In the genomic region with DNA sequence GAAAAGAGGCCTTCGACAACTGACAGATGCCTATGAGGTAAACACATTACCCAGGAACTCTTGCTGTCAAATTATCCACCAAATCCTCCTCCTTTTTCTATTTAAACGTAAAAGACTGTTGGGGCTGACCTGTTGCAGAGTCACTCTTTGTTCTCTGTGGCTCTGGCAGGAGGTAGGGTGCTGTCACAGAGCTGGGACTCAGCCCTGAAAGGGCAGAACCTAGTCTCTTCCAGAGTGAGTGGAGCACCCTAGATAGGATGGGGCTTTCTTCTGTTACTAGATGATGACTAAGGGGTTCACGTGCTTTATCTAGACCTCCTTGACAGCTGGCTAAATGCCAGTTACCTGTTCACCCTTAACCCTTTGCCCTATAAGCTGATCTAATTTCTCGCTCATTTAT, we compare ENCODE assay signal across 22 cellular contexts.
"Had no signal": no experiment of that assay in that cellular context is flagged by ENCODE, and none has a peak within 500 bp of the region (broad histone marks: within the 10 kb centered on the region; RNA-seq: fewer than 3 reads in every experiment).

No MANE protein-coding gene starts in this region.

- FAIRE-seq: colon, endothelial cell of umbilical vein, frontal cortex, islet of Langerhans had no signal

- H3K4me1 ChIP-seq: heart right ventricle, left ventricle myocardium inferior, right atrium auricular region, sigmoid colon, tibial artery, upper lobe of left lung, vagina had no signal

- H3K27me3 ChIP-seq: heart right ventricle, right atrium auricular region, sigmoid colon, tibial artery, upper lobe of left lung, vagina had no signal

- H3K27ac ChIP-seq: heart right ventricle, left ventricle myocardium inferior, right atrium auricular region, sigmoid colon, skin epidermis, tibial artery, upper lobe of left lung, vagina had no signal

- H3K9me3 ChIP-seq: heart right ventricle, left ventricle myocardium inferior, right atrium auricular region, sigmoid colon, tibial artery, upper lobe of left lung, vagina had no signal

- H3K4me3 ChIP-seq: heart right ventricle, left ventricle myocardium inferior, lung, right atrium auricular region, sigmoid colon, skin epidermis, tibial artery, upper lobe of left lung, vagina had no signal

- DNase-seq: cerebellar nuclear complex; effector CD4-positive, alpha-beta T cell; endodermal cell; heart right ventricle; kidney glomerular epithelial cell; left ventricle myocardium inferior; mesenchymal stem cell; posterior cingulate gyrus; sigmoid colon; stimulated activated CD4-positive, alpha-beta T cell treated with anti-CD3 and anti-CD28 coated beads, Interleukin-4, amount 100 ng/mL, for 1 hour; stimulated activated CD8-positive, alpha-beta memory T cell treated with anti-CD3 and anti-CD28 coated beads, Interleukin-4, amount 100 ng/mL, for 48 hours; stimulated activated naive CD8-positive, alpha-beta T cell treated with anti-CD3 and anti-CD28 coated beads, Interleukin-15, Interleukin-2, amounts not matched to agents 100 U/mL and 50 U/mL, for 24 hours; tibial artery; upper lobe of left lung had no signal
